1 cellular context compared by ENCODE assay signal in genomic region chr7:134030460-134030865, GRCh38.
TF ChIP-seq lines count a peak whose summit lies in the region.

No MANE protein-coding gene starts in this region.

TF ChIP-seq in K562, 482 proteins besides CTCF, POLR2A, EP300 and RAD21 (continued from another document):
- no peak for TF ChIP-seq CREB3 (tag; conservative IDR thresholded peaks at IDR 0.05; ENCODE audit: low read depth)
- TF ChIP-seq VEZF1 (CRISPR knock-in tag; IDR thresholded peaks at IDR 0.05): peak; percentile 66
- no peak for TF ChIP-seq ZNF740 (CRISPR knock-in tag; IDR thresholded peaks at IDR 0.05)
- peak in 1 of 2 experiments; percentile 67; a peak in 2 of 4 replicates for TF ChIP-seq ZNF740 (tag; IDR thresholded peaks at IDR 0.05)
